Comparison of ENCODE assay signal across 32 cellular contexts in the genomic region with DNA sequence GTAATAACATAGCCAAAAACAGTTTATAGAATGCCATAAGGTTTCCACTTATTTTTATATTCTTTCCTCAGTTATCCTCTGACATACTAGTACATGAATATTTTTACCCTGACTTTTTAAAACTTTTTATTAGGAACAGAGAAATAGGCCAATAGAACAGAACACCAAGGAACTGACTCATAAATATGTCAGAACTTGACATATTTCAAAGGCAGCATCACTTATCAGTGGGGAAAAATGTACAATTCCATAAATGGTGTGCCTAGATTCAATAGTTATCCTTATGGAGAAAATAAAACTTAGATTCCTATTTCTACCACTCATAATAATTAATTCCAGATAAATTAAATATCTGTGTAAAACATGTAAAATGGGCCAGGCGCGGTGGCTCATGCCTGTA. TPM values are rescaled to one million over a fixed set of nuclear protein-coding genes. Genes with fewer than 3 reads are reported as not detected.
A peak's percentile ranks its signal among the peaks of the same experiment; 100 is the strongest.
DNase-seq lines count a peak whose midpoint lies in the region; ATAC-seq and TF ChIP-seq lines count a peak whose summit lies in the region.
"Had no signal": no experiment of that assay in that cellular context is flagged by ENCODE, and none has a peak within 500 bp of the region (broad histone marks: within the 10 kb centered on the region; RNA-seq: fewer than 3 reads in every experiment).

No MANE protein-coding gene starts in this region.

- H3K9me3 Mint-ChIP-seq in activated CD8-positive, alpha-beta memory T cell treated with anti-CD3 and anti-CD28 coated beads, Interleukin-2, amount 10 ng/mL, durations not matched to agents 7 days and 5 days (ENCODE audit: low read depth) = no peaks in the 10 kb centered on the region
- H3K9me3 Mint-ChIP-seq: activated CD4-positive, alpha-beta T cell treated with anti-CD3 and anti-CD28 coated beads, Interleukin-2, amount 10 ng/mL, durations not matched to agents 24 days and 14 days; CD4-positive, alpha-beta T cell; immature natural killer cell; naive thymus-derived CD8-positive, alpha-beta T cell; WTC11 had no signal

- H3K36me3 ChIP-seq in GM23248 (ENCODE audit: low read depth) (peaks cover 23% of the 10 kb centered on the region; the same call in 1 of the 2 replicates), brain microvascular endothelial cell (replicated peaks) (peaks cover 51% of the 10 kb centered on the region), skeletal muscle satellite cell (ENCODE audit: insufficient read depth, low read length) (peaks cover 37% of the 10 kb centered on the region)
- H3K36me3 ChIP-seq: suprapubic skin had no signal

- TF ChIP-seq CTCF in brain microvascular endothelial cell (IDR thresholded peaks at IDR 0.05; ENCODE audit: low read depth, low read length, missing control alignments) = no peak
- TF ChIP-seq CTCF in foreskin fibroblast (IDR thresholded peaks at IDR 0.05; ENCODE audit: low read depth, low read length) = no peak

- H3K9me2 ChIP-seq in GM23248 (ENCODE audit: insufficient read depth) = no peaks in the 10 kb centered on the region

- H3F3A ChIP-seq in GM23248 (ENCODE audit: insufficient read depth) = no peaks in the 10 kb centered on the region; the same call in 1 of the 2 replicates

- H3K4me1 ChIP-seq in GM23248 (ENCODE audit: insufficient read depth) = peaks cover 7% of the 10 kb centered on the region; the same call in 1 of the 2 replicates
- peaks cover 30% of the 10 kb centered on the region for H3K4me1 ChIP-seq in skeletal muscle satellite cell (ENCODE audit: control insufficient read depth, insufficient read depth, low read length)
- H3K4me1 ChIP-seq: A549, suprapubic skin had no signal

- no peak overlapping the region for H3K27ac Mint-ChIP-seq in activated CD8-positive, alpha-beta memory T cell treated with anti-CD3 and anti-CD28 coated beads, Interleukin-2, amount 10 ng/mL, durations not matched to agents 7 days and 5 days
- H3K27ac Mint-ChIP-seq: activated CD4-positive, alpha-beta T cell treated with anti-CD3 and anti-CD28 coated beads, Interleukin-2, amount 10 ng/mL, durations not matched to agents 24 days and 14 days; activated naive CD8-positive, alpha-beta T cell; CD4-positive, alpha-beta T cell; naive thymus-derived CD8-positive, alpha-beta T cell; WTC11 had no signal

- H3K27me3 Mint-ChIP-seq in activated CD8-positive, alpha-beta memory T cell treated with anti-CD3 and anti-CD28 coated beads, Interleukin-2, amount 10 ng/mL, durations not matched to agents 7 days and 5 days = no peaks in the 10 kb centered on the region
- H3K27me3 Mint-ChIP-seq: activated CD4-positive, alpha-beta T cell treated with anti-CD3 and anti-CD28 coated beads, Interleukin-2, amount 10 ng/mL, durations not matched to agents 24 days and 14 days; activated naive CD8-positive, alpha-beta T cell; CD4-positive, alpha-beta T cell; naive thymus-derived CD8-positive, alpha-beta T cell had no signal

- H4K20me1 ChIP-seq in GM23248 (ENCODE audit: insufficient read depth) = no peaks in the 10 kb centered on the region

- H3K4me3 Mint-ChIP-seq in activated CD8-positive, alpha-beta memory T cell treated with anti-CD3 and anti-CD28 coated beads, Interleukin-2, amount 10 ng/mL, durations not matched to agents 7 days and 5 days = no peak overlapping the region
- H3K4me3 Mint-ChIP-seq: activated CD4-positive, alpha-beta T cell treated with anti-CD3 and anti-CD28 coated beads, Interleukin-2, amount 10 ng/mL, durations not matched to agents 24 days and 14 days; activated naive CD8-positive, alpha-beta T cell; CD4-positive, alpha-beta T cell; immature natural killer cell; naive thymus-derived CD8-positive, alpha-beta T cell; WTC11 had no signal

- no peaks in the 10 kb centered on the region for H3K27me3 ChIP-seq in GM23248 (replicated peaks; ENCODE audit: insufficient read depth)
- H3K27me3 ChIP-seq in brain microvascular endothelial cell (replicated peaks) = no peaks in the 10 kb centered on the region
- H3K27me3 ChIP-seq in skeletal muscle satellite cell (ENCODE audit: control insufficient read depth, insufficient read depth, low read length) = no peaks in the 10 kb centered on the region
- H3K27me3 ChIP-seq: esophagus muscularis mucosa, suprapubic skin, upper lobe of right lung had no signal

- H3K4me1 Mint-ChIP-seq in activated CD8-positive, alpha-beta memory T cell treated with anti-CD3 and anti-CD28 coated beads, Interleukin-2, amount 10 ng/mL, durations not matched to agents 7 days and 5 days = peaks cover 31% of the 10 kb centered on the region

- CTCF ChIA-PET in activated CD8-positive, alpha-beta memory T cell treated with anti-CD3 and anti-CD28 coated beads, Interleukin-2, amount 10 ng/mL, durations not matched to agents 7 days and 5 days (lab: Charles Lee) = no interaction called here

- in situ Hi-C loops in GM23248 (cut with MboI) = no loop called here
- in situ Hi-C loops in brain microvascular endothelial cell (cut with HindIII; ENCODE audit: low pct_ligation_motif_present, low sequenced_read_pairs) = no loop called here

- H3K4me3 ChIP-seq in GM23248 = no peak overlapping the region
- H3K4me3 ChIP-seq in brain microvascular endothelial cell (ENCODE audit: low read depth, low read length) = no peak overlapping the region
- no peak overlapping the region for H3K4me3 ChIP-seq in foreskin fibroblast (ENCODE audit: low read depth in 1 of 2, low read length in 2 of 2)
- no peak overlapping the region for H3K4me3 ChIP-seq in skeletal muscle satellite cell (ENCODE audit: low read length)
- H3K4me3 ChIP-seq: A549, esophagus muscularis mucosa, GM12878, PC-9, suprapubic skin, upper lobe of right lung had no signal

- no peak overlapping the region for H2AFZ ChIP-seq in GM23248
- H2AFZ ChIP-seq: PC-9 had no signal

- peaks cover 50% of the 10 kb centered on the region for H3K79me2 ChIP-seq in GM23248 (ENCODE audit: insufficient read depth)

- 72 to 80% methylated on average over 2 of the region's 2 CpGs for WGBS in GM23248 (ENCODE audit: low coverage in 1 of 2, low lambda C conversion rate in 2 of 2, missing lambda C conversion rate in 2 of 2), 2 experiments

- DNase-seq in GM23248 (peak; percentile 13), brain microvascular endothelial cell (no peak), foreskin fibroblast (peak; percentile 18 to 58), T1000 (lab: John Stamatoyannopoulos, UW) (no peak), SW 1271 (lab: John Stamatoyannopoulos, UW) (no peak)
- DNase-seq in activated CD8-positive, alpha-beta memory T cell treated with anti-CD3 and anti-CD28 coated beads, Interleukin-2, amount 10 ng/mL, durations not matched to agents 7 days and 5 days = no peak
- DNase-seq: activated CD4-positive, alpha-beta T cell treated with anti-CD3 and anti-CD28 coated beads, Interleukin-2, amount 10 ng/mL, durations not matched to agents 24 days and 14 days; activated effector memory CD4-positive, alpha-beta T cell treated with anti-CD3 and anti-CD28 coated beads, Interleukin-2, amount 50 U/mL, for 16 hours; activated T-cell treated with anti-CD3 and anti-CD28 coated beads, Interleukin-2, amount 50 U/mL, for 1 hour; anterior cingulate cortex; CD4-positive, alpha-beta T cell; immature natural killer cell; KBM-7; left colon; naive thymus-derived CD8-positive, alpha-beta T cell; NCI-H1105 treated with DMSO at 0.1 percent for 48 hours; NCI-H1930; NCI-H526 treated with DMSO at 0.1 percent for 48 hours; occipital lobe; PC-9; SHP77 treated with DMSO at 0.1 percent for 48 hours; small intestine; stimulated activated naive CD4-positive, alpha-beta T cell treated with Interleukin-2 at 50 U/mL for 16 hours; upper lobe of right lung had no signal

- no peaks in the 10 kb centered on the region for H3K9me3 ChIP-seq in GM23248 (ENCODE audit: low read depth)
- no peaks in the 10 kb centered on the region for H3K9me3 ChIP-seq in skeletal muscle satellite cell (replicated peaks; ENCODE audit: low read length)
- H3K9me3 ChIP-seq: A549, esophagus muscularis mucosa, suprapubic skin, upper lobe of right lung had no signal

- H3K27ac ChIP-seq in GM23248 = no peak overlapping the region
- peak overlapping the region; percentile 66 for H3K27ac ChIP-seq in brain microvascular endothelial cell
- H3K27ac ChIP-seq: A549, esophagus muscularis mucosa, PC-9, suprapubic skin, upper lobe of right lung had no signal

- H3K36me3 Mint-ChIP-seq in activated CD8-positive, alpha-beta memory T cell treated with anti-CD3 and anti-CD28 coated beads, Interleukin-2, amount 10 ng/mL, durations not matched to agents 7 days and 5 days = peaks cover 56% of the 10 kb centered on the region

- no peak overlapping the region for H3K4me2 ChIP-seq in GM23248 (ENCODE audit: unreplicated experiment)
- H3K4me2 ChIP-seq in skeletal muscle satellite cell (ENCODE audit: low read length) = no peak overlapping the region
- H3K4me2 ChIP-seq: A549, PC-9 had no signal

- ATAC-seq in GM21360 (IDR thresholded peaks at IDR 0.05; ENCODE audit: unreplicated experiment) = no peak
- ATAC-seq in activated CD8-positive, alpha-beta memory T cell treated with anti-CD3 and anti-CD28 coated beads, Interleukin-2, amount 10 ng/mL, durations not matched to agents 7 days and 5 days = no peak
- ATAC-seq: A549; GM12878; left colon; naive thymus-derived CD8-positive, alpha-beta T cell; upper lobe of right lung; WTC11 had no signal

- H3K9ac ChIP-seq in GM23248 (no peak overlapping the region), skeletal muscle satellite cell (ENCODE audit: low read depth, low read length) (peak overlapping the region; percentile 25)

RNA-seq across cellular contexts. Expression of a gene that starts 9.4 kb away (rescaled TPM):
- 40.1 and 45.3 TPM in 2 replicates for total RNA-seq in GM23248 (2014; rRNA removed; shearing (Covaris generic))
- polyA plus RNA-seq in GM23248 (2016; fragmentation: Nextera tagmentation; extraction: Ambion mirVana) = 21.1 and 24.4 TPM in 2 replicates
- 49.1 and 74.8 TPM in 2 replicates for total RNA-seq in skeletal muscle satellite cell (2012; rRNA removed)
- total RNA-seq in activated CD8-positive, alpha-beta memory T cell treated with anti-CD3 and anti-CD28 coated beads, Interleukin-2, amount 10 ng/mL, durations not matched to agents 7 days and 5 days = 10 to 100 TPM; 58.3 to 77.7 TPM

Comparison
In these comparisons a context has a peak if more than half of its experiments do, and no peak if none do; other contexts are left out.
1. DNase-seq: peak in GM23248 (single experiment) and foreskin fibroblast (2 of 2); none in brain microvascular endothelial cell (single experiment), activated CD8-positive, alpha-beta memory T cell treated with anti-CD3 and anti-CD28 coated beads, Interleukin-2, amount 10 ng/mL, durations not matched to agents 7 days and 5 days (single experiment), T1000 (single experiment) and SW 1271 (0 of 2).